In the genomic region with DNA sequence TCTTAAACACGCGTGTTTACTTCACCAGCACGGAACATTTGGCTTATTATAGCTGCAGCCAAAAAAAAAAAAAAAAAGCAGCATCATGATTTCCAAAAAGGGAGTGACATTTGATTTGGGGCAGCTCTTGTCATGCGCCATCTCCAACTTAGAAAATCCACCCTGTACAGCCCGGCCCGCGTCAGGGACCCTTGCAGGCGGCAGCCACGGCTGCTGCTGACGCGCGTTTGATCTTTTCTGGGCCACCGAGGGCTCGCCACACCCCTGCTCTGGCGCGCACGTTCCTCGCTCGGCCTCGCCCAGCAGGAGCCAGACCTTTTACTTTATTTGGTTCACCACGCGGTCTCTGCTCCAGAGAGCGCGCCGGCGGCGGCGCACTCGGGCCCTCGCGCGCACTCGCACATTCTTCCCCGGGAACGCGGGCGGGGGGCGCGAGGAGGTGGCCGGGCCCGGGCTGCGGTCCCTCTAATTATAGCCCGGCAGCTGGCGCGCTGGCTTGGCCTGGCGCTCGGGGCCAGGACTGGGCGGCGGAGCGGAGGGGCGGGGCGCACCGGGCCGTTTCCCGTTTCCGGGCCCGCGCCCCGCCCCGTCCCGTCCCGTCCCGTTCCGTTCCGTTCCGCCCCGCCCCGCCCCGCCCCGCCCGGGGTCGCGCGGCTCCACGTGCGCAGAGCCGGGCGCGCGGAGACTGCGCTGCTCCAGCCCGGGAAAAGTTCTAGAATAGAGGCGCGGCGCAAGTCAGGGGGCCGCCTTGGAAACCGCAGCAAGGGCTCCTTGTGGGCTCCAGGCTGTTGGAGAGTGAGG, we compare ENCODE assay signal across 8 cellular contexts. TPM values are rescaled to one million over a fixed set of nuclear protein-coding genes. Genes with fewer than 3 reads are reported as not detected.
DNase-seq lines count a peak whose midpoint lies in the region; ATAC-seq and TF ChIP-seq lines count a peak whose summit lies in the region.

No MANE protein-coding gene starts in this region.

- H3K9me3 ChIP-seq in neural progenitor cell (ENCODE audit: low read depth) (no peaks in the 10 kb centered on the region), thyroid gland (no peaks in the 10 kb centered on the region)

- H3K27me3 ChIP-seq in foreskin keratinocyte = no peaks in the 10 kb centered on the region
- H3K27me3 ChIP-seq in neural progenitor cell = no peaks in the 10 kb centered on the region
- H3K27me3 ChIP-seq in thyroid gland = no peaks in the 10 kb centered on the region

- DNase-seq in GDM1 (lab: John Stamatoyannopoulos, UW) (peak; percentile 94), H4 (ENCODE audit: low spot score) (peak; percentile 81), LHCN-M2 (ENCODE audit: low read depth) (peak; percentile 89), SIG-M5 (lab: John Stamatoyannopoulos, UW) (peak; percentile 85), activated gamma-delta T cell treated with Interleukin-2 at 50 U/mL for 16 hours (peak; percentile 58), foreskin keratinocyte (peak in 1 of 2 donors; percentile 75), neural progenitor cell (ENCODE audit: low spot score) (peak; percentile 96), thyroid gland (peak; percentile 88 to 90)

- 0 to 1% methylated on average over 23 to 28 of the region's 87 CpGs for WGBS in thyroid gland, 2 donors

- H3K9me3 Mint-ChIP-seq in neural progenitor cell = no peaks in the 10 kb centered on the region

- intact Hi-C loops in thyroid gland (cut with DNase I) = loop anchor here (10.0 kb wide), 1 partner anchor 105 kb away; no protein-coding TSS in a partner anchor

- TF ChIP-seq CTCF in foreskin keratinocyte (conservative IDR thresholded peaks at IDR 0.05) (peak; percentile 17), neural progenitor cell (IDR thresholded peaks at IDR 0.05) (peak; percentile 16), thyroid gland (IDR thresholded peaks at IDR 0.05) (no peak)

- peak overlapping the region; percentile 81 for H3K4me3 Mint-ChIP-seq in neural progenitor cell

- TF ChIP-seq POLR2A in thyroid gland (IDR thresholded peaks at IDR 0.05) = peak; percentile 55 to 95

- peaks cover 23% of the 10 kb centered on the region for H3K79me2 ChIP-seq in neural progenitor cell (ENCODE audit: low read depth)

- H3K9ac ChIP-seq in neural progenitor cell = no peak overlapping the region

- peaks cover 29% of the 10 kb centered on the region for H3K4me1 ChIP-seq in foreskin keratinocyte
- H3K4me1 ChIP-seq in neural progenitor cell = peaks cover 36% of the 10 kb centered on the region
- peaks cover 49% of the 10 kb centered on the region in 2 donors for H3K4me1 ChIP-seq in thyroid gland

- no peak overlapping the region for H3K27ac Mint-ChIP-seq in neural progenitor cell

- H3K4me3 ChIP-seq in neural progenitor cell (peak overlapping the region; percentile 43), thyroid gland (replicated peaks in 1 of 3) (peak overlapping the region in 2 of 3 donors; percentile 28 to 42)

- H3K36me3 Mint-ChIP-seq in neural progenitor cell = peaks cover 2% of the 10 kb centered on the region

- peaks cover 51% of the 10 kb centered on the region for H3K4me1 Mint-ChIP-seq in neural progenitor cell

- H3K4me2 ChIP-seq in neural progenitor cell = peak overlapping the region; percentile 68

- H2AFZ ChIP-seq in neural progenitor cell (replicated peaks) = peak overlapping the region; percentile 83

- H3K27me3 Mint-ChIP-seq in neural progenitor cell (ENCODE audit: insufficient read depth, low read depth) = peaks cover 2% of the 10 kb centered on the region

- H3F3A ChIP-seq in neural progenitor cell (ENCODE audit: low read depth) = peaks cover 45% of the 10 kb centered on the region

- no peaks in the 10 kb centered on the region for H3K36me3 ChIP-seq in neural progenitor cell
- H3K36me3 ChIP-seq in thyroid gland = no peaks in the 10 kb centered on the region

- peaks cover 23% of the 10 kb centered on the region for H4K20me1 ChIP-seq in neural progenitor cell (ENCODE audit: low read depth)

- peak; percentile 76 for ATAC-seq in foreskin keratinocyte

- peak overlapping the region; percentile 95 for H3K27ac ChIP-seq in foreskin keratinocyte
- peak overlapping the region; percentile 65 for H3K27ac ChIP-seq in neural progenitor cell
- H3K27ac ChIP-seq in thyroid gland = peak overlapping the region; percentile 99 to 100 (median 100)

RNA-seq across cellular contexts. Expression of a gene that starts 10.2 kb away (rescaled TPM):
- 34.3 and 43.4 TPM in 2 replicates for total RNA-seq in H4 (2014; rRNA removed; shearing (Covaris generic))
- total RNA-seq in LHCN-M2 (2014; rRNA removed) (42.2 and 46.9 TPM in 2 replicates), foreskin keratinocyte (103 and 108 TPM in 2 replicates), neural progenitor cell (ENCODE audit: low replicate concordance) (21.2 and 22.9 TPM in 2 replicates), thyroid gland (100 to 1,000 TPM; 106 to 125 (median 115) TPM)
- 38.4 TPM for polyA plus RNA-seq in LHCN-M2 (2012)
- 42.9 and 52.8 TPM in 2 replicates for polyA plus RNA-seq in foreskin keratinocyte

Comparison
In these comparisons a context has a peak if more than half of its experiments do, and no peak if none do; other contexts are left out.
1. CTCF ChIP-seq: peak in foreskin keratinocyte (single experiment) and neural progenitor cell (single experiment); none in thyroid gland (0 of 6).
2. Peak in every context shown above with its lines, with median percentiles within 50 percentile points of each other: H3K27ac ChIP-seq.